Comparison of ENCODE assay signal across 18 cellular contexts in genomic region chr6:168302534-168302933, GRCh38. TPM values are rescaled to one million over a fixed set of nuclear protein-coding genes. Genes with fewer than 3 reads are reported as not detected.
A peak's percentile ranks its signal among the peaks of the same experiment; 100 is the strongest.
DNase-seq lines count a peak whose midpoint lies in the region; ATAC-seq and TF ChIP-seq lines count a peak whose summit lies in the region.
"Had no signal": no experiment of that assay in that cellular context is flagged by ENCODE, and none has a peak within 500 bp of the region (broad histone marks: within the 10 kb centered on the region; RNA-seq: fewer than 3 reads in every experiment).

No MANE protein-coding gene starts in this region.

- DNase-seq in ACHN (peak; percentile 55), foreskin melanocyte (peak; percentile 11), mesenchymal stem cell (no peak), HCEC 1CT (no peak), GM13976 (ENCODE audit: low spot score) (no peak)
- no peak for DNase-seq in activated naive CD4-positive, alpha-beta T cell treated with anti-CD3 and anti-CD28 coated beads, Interleukin-2, amount 50 U/mL, for 72 hours (ENCODE audit: low spot score in 2 of 2)
- DNase-seq in activated CD4-positive, alpha-beta T cell treated with anti-CD3 and anti-CD28 coated beads, Interleukin-2, amount 50 U/mL, for 1 hour: no peak
- DNase-seq: amniotic stem cell; central memory CD4-positive, alpha-beta T cell; GF-D8; NCI-H2081; NCI-H526 treated with DMSO at 0.1 percent for 48 hours; sigmoid colon; SW 1271; WERI-Rb-1 had no signal

- peak overlapping the region; percentile 47; the same call in 1 of the 2 replicates for H3K4me3 ChIP-seq in HUES6 (ENCODE audit: low read depth, low read length)
- H3K4me3 ChIP-seq in mesenchymal stem cell (ENCODE audit: insufficient read depth in 1 of 2, low read depth in 1 of 2, low read length in 2 of 2): no peak overlapping the region
- H3K4me3 ChIP-seq: sigmoid colon had no signal

- no peak overlapping the region for H3K14ac ChIP-seq in mesenchymal stem cell (ENCODE audit: low read length in 2 of 2)

- H3K4ac ChIP-seq in mesenchymal stem cell (ENCODE audit: low read depth in 1 of 2, low read length in 2 of 2): no peak overlapping the region

- peak overlapping the region; percentile 44 for H3K4me2 ChIP-seq in mesenchymal stem cell (ENCODE audit: low read length, poor library complexity, severe bottlenecking)

- no peaks in the 10 kb centered on the region for H3K9me3 Mint-ChIP-seq in activated naive CD4-positive, alpha-beta T cell treated with anti-CD3 and anti-CD28 coated beads, Interleukin-2, amount 50 U/mL, for 72 hours

- H3K18ac ChIP-seq in mesenchymal stem cell (ENCODE audit: low read depth in 1 of 2, low read length in 2 of 2): no peak overlapping the region

- no peak overlapping the region for H3K23ac ChIP-seq in mesenchymal stem cell (ENCODE audit: low read length in 2 of 2)

- H3K36me3 ChIP-seq in HUES6 (ENCODE audit: control insufficient read depth, insufficient read depth, low read length) (no peaks in the 10 kb centered on the region), mesenchymal stem cell (ENCODE audit: control insufficient read depth in 1 of 2, insufficient read depth in 2 of 2, low read depth in 1 of 2, low read length in 2 of 2) (peaks cover 0 to 7% of the 10 kb centered on the region in 2 experiments)
- H3K36me3 ChIP-seq: Peyer's patch, sigmoid colon, WERI-Rb-1 had no signal

- H3K79me1 ChIP-seq in mesenchymal stem cell (replicated peaks; ENCODE audit: low read length, poor library complexity, severe bottlenecking): peaks cover 2% of the 10 kb centered on the region

- H2BK15ac ChIP-seq in mesenchymal stem cell (ENCODE audit: low read depth, poor library complexity, severe bottlenecking): no peak overlapping the region

- no peaks in the 10 kb centered on the region for H3K9me3 ChIP-seq in HUES6 (ENCODE audit: control insufficient read depth, insufficient read depth, low read depth, low read length)
- H3K9me3 ChIP-seq in mesenchymal stem cell (ENCODE audit: control insufficient read depth, low read length): no peaks in the 10 kb centered on the region
- H3K9me3 ChIP-seq: Peyer's patch, sigmoid colon had no signal

- 70% methylated on average over 4 of the region's 5 CpGs for WGBS in mesenchymal stem cell

- no peak overlapping the region for H2BK5ac ChIP-seq in mesenchymal stem cell (ENCODE audit: low read depth, low read length, poor library complexity, severe bottlenecking)

- no peaks in the 10 kb centered on the region for H3K36me3 Mint-ChIP-seq in activated naive CD4-positive, alpha-beta T cell treated with anti-CD3 and anti-CD28 coated beads, Interleukin-2, amount 50 U/mL, for 72 hours

- no peak overlapping the region for H4K8ac ChIP-seq in mesenchymal stem cell (ENCODE audit: low read length)

- no peak overlapping the region for H2BK12ac ChIP-seq in mesenchymal stem cell (ENCODE audit: low read length in 2 of 2)

- H4K91ac ChIP-seq in mesenchymal stem cell (ENCODE audit: low read length): no peak overlapping the region

- H3K27me3 ChIP-seq in HUES6 (ENCODE audit: control insufficient read depth, insufficient read depth, low read length) (peaks cover 60% of the 10 kb centered on the region), mesenchymal stem cell (ENCODE audit: control insufficient read depth in 1 of 2, insufficient read depth in 1 of 2, low read length in 2 of 2) (peaks cover 0 to 14% of the 10 kb centered on the region in 2 experiments)
- H3K27me3 ChIP-seq: Peyer's patch, sigmoid colon had no signal

- H2AK5ac ChIP-seq in mesenchymal stem cell (ENCODE audit: low read length, severe bottlenecking): no peak overlapping the region

- no peak for ATAC-seq in activated naive CD4-positive, alpha-beta T cell treated with anti-CD3 and anti-CD28 coated beads, Interleukin-2, amount 50 U/mL, for 72 hours
- ATAC-seq: HCT116 had no signal

- H3K4me1 ChIP-seq in HUES6 (ENCODE audit: control insufficient read depth, insufficient read depth, low read length) (peaks cover 32% of the 10 kb centered on the region), mesenchymal stem cell (ENCODE audit: control insufficient read depth, insufficient read depth, low read depth, low read length) (peaks cover 33% of the 10 kb centered on the region)
- H3K4me1 ChIP-seq: sigmoid colon had no signal

- H3K27ac ChIP-seq in HUES6 (ENCODE audit: low read depth, low read length): no peak overlapping the region
- peak overlapping the region; percentile 81 for H3K27ac ChIP-seq in mesenchymal stem cell (ENCODE audit: low read length, poor library complexity, severe bottlenecking)
- H3K27ac ChIP-seq: sigmoid colon, WERI-Rb-1 had no signal

- H2BK120ac ChIP-seq in mesenchymal stem cell (ENCODE audit: low read depth, low read length): no peak overlapping the region

- no peak overlapping the region for H3K27ac Mint-ChIP-seq in activated naive CD4-positive, alpha-beta T cell treated with anti-CD3 and anti-CD28 coated beads, Interleukin-2, amount 50 U/mL, for 72 hours

- TF ChIP-seq CTCF in GM13976 (IDR thresholded peaks at IDR 0.05; ENCODE audit: borderline replicate concordance, control extremely low read depth, extremely low read depth, insufficient read depth, missing control alignments): no peak

- in situ Hi-C loops in ACHN (cut with HindIII; ENCODE audit: low pct_ligation_motif_present, low pct_unique_long_range_greater_than_20kb, low sequenced_read_pairs) (no loop called here), GM13976 (cut with MboI; ENCODE audit: low sequenced_read_pairs, unreplicated experiment) (no loop called here)

- H2AFZ ChIP-seq in mesenchymal stem cell (ENCODE audit: low read depth, low read length): no peak overlapping the region

- no peak overlapping the region for H3K9ac ChIP-seq in HUES6 (ENCODE audit: low read length)
- no peak overlapping the region for H3K9ac ChIP-seq in mesenchymal stem cell (ENCODE audit: low read length)

RNA-seq across cellular contexts. Expression of gene DACT2, which starts 17.0 kb away (rescaled TPM):
- polyA plus RNA-seq in mesenchymal stem cell (2013, experiment 1 of 2): not detected
- 0.03 TPM for polyA plus RNA-seq in mesenchymal stem cell (2013, experiment 2 of 2)
- total RNA-seq in activated naive CD4-positive, alpha-beta T cell treated with anti-CD3 and anti-CD28 coated beads, Interleukin-2, amount 50 U/mL, for 72 hours: not detected

Comparison
In these comparisons a context has a peak if more than half of its experiments do, and no peak if none do; other contexts are left out.
1. DNase-seq: peak in ACHN (single experiment) and foreskin melanocyte (single experiment); none in mesenchymal stem cell (single experiment), HCEC 1CT (single experiment), GM13976 (single experiment), activated naive CD4-positive, alpha-beta T cell treated with anti-CD3 and anti-CD28 coated beads, Interleukin-2, amount 50 U/mL, for 72 hours (0 of 2) and activated CD4-positive, alpha-beta T cell treated with anti-CD3 and anti-CD28 coated beads, Interleukin-2, amount 50 U/mL, for 1 hour (single experiment).